1 cellular context compared by ENCODE assay signal in the genomic region with DNA sequence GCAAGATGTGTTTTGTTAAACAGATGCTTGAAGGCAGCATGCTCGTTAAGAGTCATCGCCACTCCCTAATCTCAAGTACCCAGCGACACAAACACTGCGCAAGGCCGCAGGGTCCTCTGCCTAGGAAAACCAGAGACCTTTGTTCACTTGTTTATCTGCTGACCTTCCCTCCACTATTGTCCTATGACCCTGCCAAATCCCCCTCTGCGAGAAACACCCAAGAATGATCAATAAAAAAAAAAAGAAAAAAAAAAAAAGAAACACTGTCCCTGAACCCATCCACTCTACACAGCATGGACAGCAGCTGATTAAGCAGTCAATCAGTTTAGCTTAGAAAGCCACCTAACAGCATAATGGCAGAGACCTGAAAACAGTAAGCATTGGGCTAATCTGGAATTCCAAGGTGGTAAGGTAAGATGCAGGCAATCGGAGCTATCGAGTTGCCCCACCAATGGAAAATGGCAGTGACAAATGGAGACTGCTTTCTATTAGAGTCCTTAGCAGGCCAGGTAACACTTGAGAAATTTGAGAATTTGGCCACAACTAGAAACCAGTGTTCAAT.
TF ChIP-seq lines count a peak whose summit lies in the region.

No MANE protein-coding gene starts in this region.

TF ChIP-seq in HepG2, 621 proteins besides CTCF, POLR2A, EP300 and RAD21 (continued from another document and continues in another):
- TF ChIP-seq GATAD1 (CRISPR knock-in tag; IDR thresholded peaks at IDR 0.05) (0 out of 2 replicates have a peak, but pooled peaks have one; percentile 19), HNF4A (CRISPR knock-in tag; IDR thresholded peaks at IDR 0.05) (peak; percentile 69), STAG1 (CRISPR knock-in tag; IDR thresholded peaks at IDR 0.05) (peak; percentile 20; the same call in 1 of the 2 replicates), NR2F1 (CRISPR knock-in tag; IDR thresholded peaks at IDR 0.05) (peak; percentile 11 to 32; a peak in 1 of 4 replicates), ZNF430 (CRISPR knock-in tag; IDR thresholded peaks at IDR 0.05) (peak; percentile 34; the same call in 1 of the 2 replicates), ZKSCAN8 (CRISPR knock-in tag; IDR thresholded peaks at IDR 0.05; ENCODE audit: borderline replicate concordance) (0 out of 2 replicates have a peak, but pooled peaks have one; percentile 42), PITX1 (CRISPR knock-in tag; IDR thresholded peaks at IDR 0.05) (peak; percentile 87)
- TF ChIP-seq, protein P1, sequence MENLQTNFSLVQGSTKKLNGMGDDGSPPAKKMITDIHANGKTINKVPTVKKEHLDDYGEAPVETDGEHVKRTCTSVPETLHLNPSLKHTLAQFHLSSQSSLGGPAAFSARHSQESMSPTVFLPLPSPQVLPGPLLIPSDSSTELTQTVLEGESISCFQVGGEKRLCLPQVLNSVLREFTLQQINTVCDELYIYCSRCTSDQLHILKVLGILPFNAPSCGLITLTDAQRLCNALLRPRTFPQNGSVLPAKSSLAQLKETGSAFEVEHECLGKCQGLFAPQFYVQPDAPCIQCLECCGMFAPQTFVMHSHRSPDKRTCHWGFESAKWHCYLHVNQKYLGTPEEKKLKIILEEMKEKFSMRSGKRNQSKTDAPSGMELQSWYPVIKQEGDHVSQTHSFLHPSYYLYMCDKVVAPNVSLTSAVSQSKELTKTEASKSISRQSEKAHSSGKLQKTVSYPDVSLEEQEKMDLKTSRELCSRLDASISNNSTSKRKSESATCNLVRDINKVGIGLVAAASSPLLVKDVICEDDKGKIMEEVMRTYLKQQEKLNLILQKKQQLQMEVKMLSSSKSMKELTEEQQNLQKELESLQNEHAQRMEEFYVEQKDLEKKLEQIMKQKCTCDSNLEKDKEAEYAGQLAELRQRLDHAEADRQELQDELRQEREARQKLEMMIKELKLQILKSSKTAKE (CRISPR knock-in tag; IDR thresholded peaks at IDR 0.05; ENCODE audit: borderline replicate concordance), result peak; percentile 48; the same call in 1 of the 2 replicates
- TF ChIP-seq, protein P2, sequence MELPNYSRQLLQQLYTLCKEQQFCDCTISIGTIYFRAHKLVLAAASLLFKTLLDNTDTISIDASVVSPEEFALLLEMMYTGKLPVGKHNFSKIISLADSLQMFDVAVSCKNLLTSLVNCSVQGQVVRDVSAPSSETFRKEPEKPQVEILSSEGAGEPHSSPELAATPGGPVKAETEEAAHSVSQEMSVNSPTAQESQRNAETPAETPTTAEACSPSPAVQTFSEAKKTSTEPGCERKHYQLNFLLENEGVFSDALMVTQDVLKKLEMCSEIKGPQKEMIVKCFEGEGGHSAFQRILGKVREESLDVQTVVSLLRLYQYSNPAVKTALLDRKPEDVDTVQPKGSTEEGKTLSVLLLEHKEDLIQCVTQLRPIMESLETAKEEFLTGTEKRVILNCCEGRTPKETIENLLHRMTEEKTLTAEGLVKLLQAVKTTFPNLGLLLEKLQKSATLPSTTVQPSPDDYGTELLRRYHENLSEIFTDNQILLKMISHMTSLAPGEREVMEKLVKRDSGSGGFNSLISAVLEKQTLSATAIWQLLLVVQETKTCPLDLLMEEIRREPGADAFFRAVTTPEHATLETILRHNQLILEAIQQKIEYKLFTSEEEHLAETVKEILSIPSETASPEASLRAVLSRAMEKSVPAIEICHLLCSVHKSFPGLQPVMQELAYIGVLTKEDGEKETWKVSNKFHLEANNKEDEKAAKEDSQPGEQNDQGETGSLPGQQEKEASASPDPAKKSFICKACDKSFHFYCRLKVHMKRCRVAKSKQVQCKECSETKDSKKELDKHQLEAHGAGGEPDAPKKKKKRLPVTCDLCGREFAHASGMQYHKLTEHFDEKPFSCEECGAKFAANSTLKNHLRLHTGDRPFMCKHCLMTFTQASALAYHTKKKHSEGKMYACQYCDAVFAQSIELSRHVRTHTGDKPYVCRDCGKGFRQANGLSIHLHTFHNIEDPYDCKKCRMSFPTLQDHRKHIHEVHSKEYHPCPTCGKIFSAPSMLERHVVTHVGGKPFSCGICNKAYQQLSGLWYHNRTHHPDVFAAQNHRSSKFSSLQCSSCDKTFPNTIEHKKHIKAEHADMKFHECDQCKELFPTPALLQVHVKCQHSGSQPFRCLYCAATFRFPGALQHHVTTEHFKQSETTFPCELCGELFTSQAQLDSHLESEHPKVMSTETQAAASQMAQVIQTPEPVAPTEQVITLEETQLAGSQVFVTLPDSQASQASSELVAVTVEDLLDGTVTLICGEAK (IDR thresholded peaks at IDR 0.05), result peak; percentile 92
- TF ChIP-seq, protein P2 (CRISPR knock-in tag; IDR thresholded peaks at IDR 0.05), result peak; percentile 96
- TF ChIP-seq, protein P3, sequence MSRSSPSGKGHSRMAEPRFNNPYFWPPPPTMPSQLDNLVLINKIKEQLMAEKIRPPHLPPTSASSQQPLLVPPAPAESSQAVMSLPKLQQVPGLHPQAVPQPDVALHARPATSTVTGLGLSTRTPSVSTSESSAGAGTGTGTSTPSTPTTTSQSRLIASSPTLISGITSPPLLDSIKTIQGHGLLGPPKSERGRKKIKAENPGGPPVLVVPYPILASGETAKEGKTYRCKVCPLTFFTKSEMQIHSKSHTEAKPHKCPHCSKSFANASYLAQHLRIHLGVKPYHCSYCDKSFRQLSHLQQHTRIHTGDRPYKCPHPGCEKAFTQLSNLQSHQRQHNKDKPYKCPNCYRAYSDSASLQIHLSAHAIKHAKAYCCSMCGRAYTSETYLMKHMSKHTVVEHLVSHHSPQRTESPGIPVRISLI (CRISPR knock-in tag; IDR thresholded peaks at IDR 0.05; ENCODE audit: borderline replicate concordance), result peak; percentile 92
- TF ChIP-seq, protein P4, sequence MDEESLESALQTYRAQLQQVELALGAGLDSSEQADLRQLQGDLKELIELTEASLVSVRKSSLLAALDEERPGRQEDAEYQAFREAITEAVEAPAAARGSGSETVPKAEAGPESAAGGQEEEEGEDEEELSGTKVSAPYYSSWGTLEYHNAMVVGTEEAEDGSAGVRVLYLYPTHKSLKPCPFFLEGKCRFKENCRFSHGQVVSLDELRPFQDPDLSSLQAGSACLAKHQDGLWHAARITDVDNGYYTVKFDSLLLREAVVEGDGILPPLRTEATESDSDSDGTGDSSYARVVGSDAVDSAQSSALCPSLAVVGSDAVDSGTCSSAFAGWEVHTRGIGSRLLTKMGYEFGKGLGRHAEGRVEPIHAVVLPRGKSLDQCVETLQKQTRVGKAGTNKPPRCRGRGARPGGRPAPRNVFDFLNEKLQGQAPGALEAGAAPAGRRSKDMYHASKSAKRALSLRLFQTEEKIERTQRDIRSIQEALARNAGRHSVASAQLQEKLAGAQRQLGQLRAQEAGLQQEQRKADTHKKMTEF (CRISPR knock-in tag; IDR thresholded peaks at IDR 0.05), result peak; percentile 69; the same call in 1 of the 2 replicates
- TF ChIP-seq, protein P5, sequence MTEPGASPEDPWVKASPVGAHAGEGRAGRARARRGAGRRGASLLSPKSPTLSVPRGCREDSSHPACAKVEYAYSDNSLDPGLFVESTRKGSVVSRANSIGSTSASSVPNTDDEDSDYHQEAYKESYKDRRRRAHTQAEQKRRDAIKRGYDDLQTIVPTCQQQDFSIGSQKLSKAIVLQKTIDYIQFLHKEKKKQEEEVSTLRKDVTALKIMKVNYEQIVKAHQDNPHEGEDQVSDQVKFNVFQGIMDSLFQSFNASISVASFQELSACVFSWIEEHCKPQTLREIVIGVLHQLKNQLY (CRISPR knock-in tag; IDR thresholded peaks at IDR 0.05), result peak; percentile 56; the same call in 1 of the 2 replicates
- TF ChIP-seq, protein P6, sequence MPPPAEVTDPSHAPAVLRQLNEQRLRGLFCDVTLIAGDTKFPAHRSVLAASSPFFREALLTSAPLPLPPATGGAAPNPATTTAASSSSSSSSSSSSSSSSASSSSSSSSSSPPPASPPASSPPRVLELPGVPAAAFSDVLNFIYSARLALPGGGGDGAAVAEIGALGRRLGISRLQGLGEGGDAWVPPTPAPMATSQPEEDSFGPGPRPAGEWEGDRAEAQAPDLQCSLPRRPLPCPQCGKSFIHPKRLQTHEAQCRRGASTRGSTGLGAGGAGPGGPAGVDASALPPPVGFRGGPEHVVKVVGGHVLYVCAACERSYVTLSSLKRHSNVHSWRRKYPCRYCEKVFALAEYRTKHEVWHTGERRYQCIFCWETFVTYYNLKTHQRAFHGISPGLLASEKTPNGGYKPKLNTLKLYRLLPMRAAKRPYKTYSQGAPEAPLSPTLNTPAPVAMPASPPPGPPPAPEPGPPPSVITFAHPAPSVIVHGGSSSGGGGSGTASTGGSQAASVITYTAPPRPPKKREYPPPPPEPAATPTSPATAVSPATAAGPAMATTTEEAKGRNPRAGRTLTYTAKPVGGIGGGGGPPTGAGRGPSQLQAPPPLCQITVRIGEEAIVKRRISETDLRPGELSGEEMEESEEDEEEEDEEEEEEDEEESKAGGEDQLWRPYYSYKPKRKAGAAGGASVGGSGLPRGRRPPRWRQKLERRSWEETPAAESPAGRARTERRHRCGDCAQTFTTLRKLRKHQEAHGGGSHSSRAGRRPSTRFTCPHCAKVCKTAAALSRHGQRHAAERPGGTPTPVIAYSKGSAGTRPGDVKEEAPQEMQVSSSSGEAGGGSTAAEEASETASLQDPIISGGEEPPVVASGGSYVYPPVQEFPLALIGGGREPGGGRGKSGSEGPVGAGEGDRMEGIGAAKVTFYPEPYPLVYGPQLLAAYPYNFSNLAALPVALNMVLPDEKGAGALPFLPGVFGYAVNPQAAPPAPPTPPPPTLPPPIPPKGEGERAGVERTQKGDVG (CRISPR knock-in tag; IDR thresholded peaks at IDR 0.05; ENCODE audit: borderline replicate concordance), result 0 out of 2 replicates have a peak, but pooled peaks have one; percentile 66
- TF ChIP-seq, protein P7, sequence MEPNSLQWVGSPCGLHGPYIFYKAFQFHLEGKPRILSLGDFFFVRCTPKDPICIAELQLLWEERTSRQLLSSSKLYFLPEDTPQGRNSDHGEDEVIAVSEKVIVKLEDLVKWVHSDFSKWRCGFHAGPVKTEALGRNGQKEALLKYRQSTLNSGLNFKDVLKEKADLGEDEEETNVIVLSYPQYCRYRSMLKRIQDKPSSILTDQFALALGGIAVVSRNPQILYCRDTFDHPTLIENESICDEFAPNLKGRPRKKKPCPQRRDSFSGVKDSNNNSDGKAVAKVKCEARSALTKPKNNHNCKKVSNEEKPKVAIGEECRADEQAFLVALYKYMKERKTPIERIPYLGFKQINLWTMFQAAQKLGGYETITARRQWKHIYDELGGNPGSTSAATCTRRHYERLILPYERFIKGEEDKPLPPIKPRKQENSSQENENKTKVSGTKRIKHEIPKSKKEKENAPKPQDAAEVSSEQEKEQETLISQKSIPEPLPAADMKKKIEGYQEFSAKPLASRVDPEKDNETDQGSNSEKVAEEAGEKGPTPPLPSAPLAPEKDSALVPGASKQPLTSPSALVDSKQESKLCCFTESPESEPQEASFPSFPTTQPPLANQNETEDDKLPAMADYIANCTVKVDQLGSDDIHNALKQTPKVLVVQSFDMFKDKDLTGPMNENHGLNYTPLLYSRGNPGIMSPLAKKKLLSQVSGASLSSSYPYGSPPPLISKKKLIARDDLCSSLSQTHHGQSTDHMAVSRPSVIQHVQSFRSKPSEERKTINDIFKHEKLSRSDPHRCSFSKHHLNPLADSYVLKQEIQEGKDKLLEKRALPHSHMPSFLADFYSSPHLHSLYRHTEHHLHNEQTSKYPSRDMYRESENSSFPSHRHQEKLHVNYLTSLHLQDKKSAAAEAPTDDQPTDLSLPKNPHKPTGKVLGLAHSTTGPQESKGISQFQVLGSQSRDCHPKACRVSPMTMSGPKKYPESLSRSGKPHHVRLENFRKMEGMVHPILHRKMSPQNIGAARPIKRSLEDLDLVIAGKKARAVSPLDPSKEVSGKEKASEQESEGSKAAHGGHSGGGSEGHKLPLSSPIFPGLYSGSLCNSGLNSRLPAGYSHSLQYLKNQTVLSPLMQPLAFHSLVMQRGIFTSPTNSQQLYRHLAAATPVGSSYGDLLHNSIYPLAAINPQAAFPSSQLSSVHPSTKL (CRISPR knock-in tag; IDR thresholded peaks at IDR 0.05), result peak; percentile 92
